ENCODE assay signal across 1 cellular context in the genomic region with DNA sequence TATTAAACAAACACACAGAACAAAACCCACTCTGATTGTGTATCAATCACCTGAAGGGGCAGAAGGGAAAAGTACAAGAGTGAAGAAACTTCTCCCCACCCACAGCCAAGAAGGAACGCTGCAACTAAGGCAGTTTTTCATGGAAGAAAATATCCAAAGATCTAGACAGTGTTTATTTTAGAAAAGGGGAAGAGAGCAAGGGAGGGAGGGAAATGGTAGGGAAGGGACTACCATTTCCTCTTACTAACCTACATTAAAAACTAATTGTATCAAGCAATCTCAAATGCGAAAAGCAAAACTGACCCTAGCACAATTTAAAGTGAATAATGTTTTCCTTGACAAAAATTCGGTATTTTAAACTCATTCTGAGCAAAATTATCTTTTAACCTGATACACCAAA.
TF ChIP-seq lines count a peak whose summit lies in the region.

No MANE protein-coding gene starts in this region.

TF ChIP-seq in IMR-90, 13 proteins besides CTCF, POLR2A, EP300 and RAD21:
- TF ChIP-seq MAFK (IDR thresholded peaks at IDR 0.05; ENCODE audit: low read depth, low read length) = no peak
TF ChIP-seq in IMR-90: peak in this region for 0.
